9 cellular contexts compared by ENCODE assay signal in the genomic region with DNA sequence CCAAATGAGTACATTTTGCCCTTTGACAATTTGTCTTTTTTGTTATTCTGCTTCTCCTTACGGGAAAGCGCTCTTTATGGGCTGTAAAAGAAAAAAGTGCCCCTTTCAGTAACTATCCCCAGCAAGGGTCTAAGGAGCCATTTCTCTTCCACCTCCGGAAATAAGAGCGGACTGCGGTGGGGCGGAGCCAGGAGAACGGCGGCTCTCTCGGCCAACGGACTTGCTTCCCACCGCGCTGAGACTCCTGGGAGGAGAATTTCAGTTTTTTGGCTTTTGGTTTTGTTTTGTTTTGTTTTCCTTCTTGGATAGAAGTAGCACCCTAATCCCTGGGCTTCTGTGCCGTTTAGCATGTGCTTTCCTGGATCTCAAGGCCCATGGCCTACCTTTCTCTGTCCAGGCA.
"Had no signal": no experiment of that assay in that cellular context is flagged by ENCODE, and none has a peak within 500 bp of the region (broad histone marks: within the 10 kb centered on the region; RNA-seq: fewer than 3 reads in every experiment).

No MANE protein-coding gene starts in this region.

- H3K4me3 Mint-ChIP-seq: H9 had no signal

- H3K27ac ChIP-seq: GM23248, KMS-11 had no signal

- H3K9ac ChIP-seq: GM23248, KMS-11 had no signal

- DNase-seq: GM23248, H9, HCEC 1CT, IMR-90, KBM-7 had no signal

- H3K4me2 ChIP-seq: KMS-11 had no signal

- H3K27ac Mint-ChIP-seq: H9 had no signal

- H3K4me1 Mint-ChIP-seq: H9 had no signal

- H3K4me3 ChIP-seq: GM23248 had no signal

- H2AFZ ChIP-seq: GM23248 had no signal

- FAIRE-seq: H1, H54, HTR-8/SVneo had no signal
